ENCODE assay signal across 9 cellular contexts in genomic region chr2:36561223-36561944, GRCh38. TPM values are rescaled to one million over a fixed set of nuclear protein-coding genes. Genes with fewer than 3 reads are reported as not detected.
DNase-seq lines count a peak whose midpoint lies in the region; ATAC-seq lines count a peak whose summit lies in the region.
"Had no signal": no experiment of that assay in that cellular context is flagged by ENCODE, and none has a peak within 500 bp of the region (broad histone marks: within the 10 kb centered on the region; RNA-seq: fewer than 3 reads in every experiment).

No MANE protein-coding gene starts in this region.

- peaks cover 24% of the 10 kb centered on the region for H3K36me3 ChIP-seq in NT2/D1 (ENCODE audit: insufficient read depth, insufficient read length, low read length)
- H3K36me3 ChIP-seq in naive thymus-derived CD4-positive, alpha-beta T cell (ENCODE audit: control insufficient read depth in 2 of 3, insufficient read depth in 3 of 3, low read length in 3 of 3), result peaks cover 0 to 11% (median 0%) of the 10 kb centered on the region in 3 experiments

- H3K4me3 ChIP-seq in NT2/D1 (ENCODE audit: insufficient read length, low read depth), result no peak overlapping the region
- no peak overlapping the region for H3K4me3 ChIP-seq in naive thymus-derived CD4-positive, alpha-beta T cell (ENCODE audit: low read length)

- H3K9me3 ChIP-seq in NT2/D1 (ENCODE audit: insufficient read depth, low read length), result no peaks in the 10 kb centered on the region
- H3K9me3 ChIP-seq in naive thymus-derived CD4-positive, alpha-beta T cell (ENCODE audit: control insufficient read depth in 2 of 3, low read length in 3 of 3), result no peaks in the 10 kb centered on the region

- no peaks in the 10 kb centered on the region for H3K27me3 Mint-ChIP-seq in naive thymus-derived CD4-positive, alpha-beta T cell
- H3K27me3 Mint-ChIP-seq: activated CD4-positive, alpha-beta T cell treated with anti-CD3 and anti-CD28 coated beads, Interleukin-2, amount 10 ng/mL, durations not matched to agents 7 days and 5 days had no signal

- ATAC-seq in naive thymus-derived CD4-positive, alpha-beta T cell, result peak; percentile 57
- ATAC-seq in HG03280 (IDR thresholded peaks at IDR 0.05; ENCODE audit: unreplicated experiment), result no peak
- no peak for ATAC-seq in HG02798 (IDR thresholded peaks at IDR 0.05; ENCODE audit: poor library complexity, unreplicated experiment)
- ATAC-seq in GM21360 (IDR thresholded peaks at IDR 0.05; ENCODE audit: unreplicated experiment), result no peak

- peaks cover 0 to 17% (median 8%) of the 10 kb centered on the region in 7 donors for H3K4me1 Mint-ChIP-seq in naive thymus-derived CD4-positive, alpha-beta T cell

- H3K4me1 ChIP-seq in NT2/D1 (ENCODE audit: insufficient read depth, insufficient read length), result no peaks in the 10 kb centered on the region
- H3K4me1 ChIP-seq in naive thymus-derived CD4-positive, alpha-beta T cell (ENCODE audit: control insufficient read depth in 2 of 2, insufficient read depth in 2 of 2, low read length in 2 of 2), result no peaks in the 10 kb centered on the region

- H3K27ac Mint-ChIP-seq in naive thymus-derived CD4-positive, alpha-beta T cell, result no peak overlapping the region
- H3K27ac Mint-ChIP-seq: activated CD4-positive, alpha-beta T cell treated with anti-CD3 and anti-CD28 coated beads, Interleukin-2, amount 10 ng/mL, durations not matched to agents 7 days and 5 days had no signal

- no peak overlapping the region for H3K9ac ChIP-seq in NT2/D1 (ENCODE audit: insufficient read length, low read depth)

- DNase-seq in COLO829 (ENCODE audit: low spot score) (peak; percentile 78), NT2/D1 (ENCODE audit: low read depth, low spot score) (peak; percentile 22), epithelial cell of prostate (ENCODE audit: low read depth, low spot score) (peak; percentile 49), DMS79 (lab: John Stamatoyannopoulos, UW) (no peak)
- no peak for DNase-seq in naive thymus-derived CD4-positive, alpha-beta T cell
- DNase-seq: activated CD4-positive, alpha-beta T cell treated with anti-CD3 and anti-CD28 coated beads, Interleukin-2, amount 10 ng/mL, durations not matched to agents 7 days and 5 days had no signal

- intact Hi-C loops in naive thymus-derived CD4-positive, alpha-beta T cell (cut with micrococcal nuclease), result no loop called here

- H3K4me3 Mint-ChIP-seq in naive thymus-derived CD4-positive, alpha-beta T cell, result no peak overlapping the region
- H3K4me3 Mint-ChIP-seq: activated CD4-positive, alpha-beta T cell treated with anti-CD3 and anti-CD28 coated beads, Interleukin-2, amount 10 ng/mL, durations not matched to agents 7 days and 5 days had no signal

- H3K9me3 Mint-ChIP-seq in naive thymus-derived CD4-positive, alpha-beta T cell, result no peaks in the 10 kb centered on the region
- H3K9me3 Mint-ChIP-seq: activated CD4-positive, alpha-beta T cell treated with anti-CD3 and anti-CD28 coated beads, Interleukin-2, amount 10 ng/mL, durations not matched to agents 7 days and 5 days had no signal

- CTCF ChIA-PET in naive thymus-derived CD4-positive, alpha-beta T cell (lab: Charles Lee), result no interaction called here

- POLR2A ChIA-PET in naive thymus-derived CD4-positive, alpha-beta T cell (lab: Charles Lee), result no interaction called here

- peaks cover 8 to 70% (median 34%) of the 10 kb centered on the region in 5 donors for H3K36me3 Mint-ChIP-seq in naive thymus-derived CD4-positive, alpha-beta T cell

- H3K27ac ChIP-seq in epithelial cell of prostate, result peak overlapping the region; percentile 93
- no peak overlapping the region for H3K27ac ChIP-seq in naive thymus-derived CD4-positive, alpha-beta T cell (ENCODE audit: low read depth, low read length)

- no peaks in the 10 kb centered on the region for H3K27me3 ChIP-seq in NT2/D1 (ENCODE audit: insufficient read depth, insufficient read length)
- no peaks in the 10 kb centered on the region for H3K27me3 ChIP-seq in naive thymus-derived CD4-positive, alpha-beta T cell (ENCODE audit: control insufficient read depth in 2 of 2, insufficient read depth in 2 of 2, low read length in 2 of 2)

RNA-seq across cellular contexts. Expression of gene FEZ2, which starts 36.6 kb away (rescaled TPM):
- total RNA-seq in naive thymus-derived CD4-positive, alpha-beta T cell, result 10 to 100 TPM; 11.2 to 21.9 (median 14.0) TPM
- polyA plus RNA-seq in naive thymus-derived CD4-positive, alpha-beta T cell, result 1 to 10 TPM; 1.7 to 2.9 TPM

Comparison
In these comparisons a context has a peak if more than half of its experiments do, and no peak if none do; other contexts are left out.
1. DNase-seq: peak in COLO829 (single experiment), NT2/D1 (single experiment) and epithelial cell of prostate (single experiment); none in naive thymus-derived CD4-positive, alpha-beta T cell (0 of 9) and DMS79 (single experiment).